ENCODE assay signal across 13 cellular contexts in the genomic region with DNA sequence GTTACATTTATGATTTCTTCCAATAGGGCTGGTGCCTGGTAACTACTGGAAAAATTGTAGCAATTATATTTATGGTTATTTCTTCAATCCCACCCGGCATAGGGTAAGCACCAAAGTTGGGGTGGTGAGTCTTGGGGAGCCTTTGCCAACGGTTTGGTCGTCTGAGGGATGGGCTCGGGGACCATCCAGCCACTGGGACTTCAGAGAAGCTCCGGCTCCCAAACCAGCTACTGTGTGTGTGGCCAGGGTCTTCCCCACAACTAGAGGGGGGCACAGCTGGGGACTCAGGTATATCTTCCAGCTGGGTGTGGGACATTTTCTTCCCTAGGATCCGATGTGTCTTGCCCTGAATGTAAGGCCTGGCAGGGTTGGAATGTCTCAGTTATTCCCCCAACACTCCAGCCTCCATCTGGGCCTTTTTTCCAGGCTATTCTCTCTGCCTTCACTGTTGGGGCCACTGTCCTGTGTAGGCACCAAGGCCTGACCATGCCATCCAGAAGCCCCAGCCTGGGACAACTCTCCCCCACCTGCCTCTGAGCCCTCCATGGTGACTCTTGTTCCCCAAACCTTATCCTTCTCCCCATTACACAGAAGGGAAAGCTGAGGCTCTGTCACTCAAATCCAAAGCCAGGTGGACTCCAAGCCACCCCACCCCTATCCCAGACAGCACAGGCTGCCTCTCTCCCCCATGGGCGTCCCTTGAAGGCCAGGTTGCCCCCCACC. TPM values are rescaled to one million over a fixed set of nuclear protein-coding genes. Genes with fewer than 3 reads are reported as not detected.
A peak's percentile ranks its signal among the peaks of the same experiment; 100 is the strongest.
DNase-seq lines count a peak whose midpoint lies in the region; ATAC-seq and TF ChIP-seq lines count a peak whose summit lies in the region.
"Had no signal": no experiment of that assay in that cellular context is flagged by ENCODE, and none has a peak within 500 bp of the region (broad histone marks: within the 10 kb centered on the region; RNA-seq: fewer than 3 reads in every experiment).

No MANE protein-coding gene starts in this region.

- in situ Hi-C loops in transverse colon (cut with MboI; ENCODE audit: low pct_ligation_motif_present in 1 of 4, low pct_unique_long_range_greater_than_20kb in 1 of 4, low sequenced_read_pairs in 3 of 4) = no loop called here

- ATAC-seq in activated B cell treated with CpG ODN at 0.5 μM for 24 hours (ENCODE audit: low read depth) (no peak), right lobe of liver (no peak), GM21515 (IDR thresholded peaks at IDR 0.05; ENCODE audit: unreplicated experiment) (no peak)

- H3K27ac ChIP-seq in right lobe of liver = peak overlapping the region in 2 of 3 donors; percentile 22 to 70
- peak overlapping the region in 3 of 4 donors; percentile 42 to 84 (median 74) for H3K27ac ChIP-seq in transverse colon
- no peak overlapping the region for H3K27ac ChIP-seq in colonic mucosa

- no peaks in the 10 kb centered on the region for H3K9me3 Mint-ChIP-seq in activated naive CD4-positive, alpha-beta T cell treated with anti-CD3 and anti-CD28 coated beads for 36 hours
- H3K9me3 Mint-ChIP-seq in activated B cell treated with CpG ODN at 0.5 μM for 24 hours = no peaks in the 10 kb centered on the region

- TF ChIP-seq POLR2A in right lobe of liver (IDR thresholded peaks at IDR 0.05) = no peak
- TF ChIP-seq POLR2A in transverse colon (IDR thresholded peaks at IDR 0.05) = no peak

- TF ChIP-seq CTCF in activated B cell treated with CpG ODN at 0.5 μM for 24 hours (IDR thresholded peaks at IDR 0.05) (no peak), right lobe of liver (IDR thresholded peaks at IDR 0.05) (no peak), transverse colon (IDR thresholded peaks at IDR 0.05) (no peak), colonic mucosa (IDR thresholded peaks at IDR 0.05) (no peak)

- H3K36me3 Mint-ChIP-seq in activated naive CD4-positive, alpha-beta T cell treated with anti-CD3 and anti-CD28 coated beads for 36 hours (ENCODE audit: low read depth) = peaks cover 12% of the 10 kb centered on the region
- peaks cover 41% of the 10 kb centered on the region for H3K36me3 Mint-ChIP-seq in activated B cell treated with CpG ODN at 0.5 μM for 24 hours (ENCODE audit: low read depth)

- H3K27me3 Mint-ChIP-seq in activated naive CD4-positive, alpha-beta T cell treated with anti-CD3 and anti-CD28 coated beads for 36 hours (ENCODE audit: low read depth) = no peaks in the 10 kb centered on the region
- no peaks in the 10 kb centered on the region for H3K27me3 Mint-ChIP-seq in activated B cell treated with CpG ODN at 0.5 μM for 24 hours

- H3K4me3 Mint-ChIP-seq in activated naive CD4-positive, alpha-beta T cell treated with anti-CD3 and anti-CD28 coated beads for 36 hours = peak overlapping the region; percentile 81
- H3K4me3 Mint-ChIP-seq in activated B cell treated with CpG ODN at 0.5 μM for 24 hours = peak overlapping the region; percentile 94

- no peaks in the 10 kb centered on the region for H3K9me3 ChIP-seq in right lobe of liver
- no peaks in the 10 kb centered on the region for H3K9me3 ChIP-seq in transverse colon
- H3K9me3 ChIP-seq in colonic mucosa = no peaks in the 10 kb centered on the region

- no peaks in the 10 kb centered on the region for H3K27me3 ChIP-seq in right lobe of liver
- H3K27me3 ChIP-seq in transverse colon = no peaks in the 10 kb centered on the region
- no peaks in the 10 kb centered on the region for H3K27me3 ChIP-seq in colonic mucosa

- intact Hi-C loops in activated naive CD4-positive, alpha-beta T cell treated with anti-CD3 and anti-CD28 coated beads for 36 hours (cut with micrococcal nuclease) = no loop called here
- intact Hi-C loops in activated B cell treated with CpG ODN at 0.5 μM for 24 hours (cut with micrococcal nuclease) = loop anchor here (1.0 to 10.0 kb wide), 9 partner anchors 9 to 648 kb away; a partner anchor contains a TSS
- intact Hi-C loops in right lobe of liver (cut with DNase I) = no loop called here
- intact Hi-C loops in transverse colon (cut with DNase I; ENCODE audit: low total_unique reads) = no loop called here
- intact Hi-C loops in colonic mucosa (cut with DNase I) = no loop called here

- H3K4me3 ChIP-seq in right lobe of liver (no peak overlapping the region), transverse colon (no peak overlapping the region), colonic mucosa (no peak overlapping the region)

- H3K4me1 Mint-ChIP-seq in activated naive CD4-positive, alpha-beta T cell treated with anti-CD3 and anti-CD28 coated beads for 36 hours (ENCODE audit: low read depth) = peaks cover 6% of the 10 kb centered on the region
- peaks cover 90% of the 10 kb centered on the region for H3K4me1 Mint-ChIP-seq in activated B cell treated with CpG ODN at 0.5 μM for 24 hours

- peaks cover 0 to 20% (median 3%) of the 10 kb centered on the region in 4 donors for H3K36me3 ChIP-seq in right lobe of liver
- peaks cover 0 to 4% (median 2%) of the 10 kb centered on the region in 4 donors for H3K36me3 ChIP-seq in transverse colon
- peaks cover 6% of the 10 kb centered on the region for H3K36me3 ChIP-seq in colonic mucosa

- DNase-seq in activated naive CD4-positive, alpha-beta T cell treated with anti-CD3 and anti-CD28 coated beads for 36 hours = no peak
- DNase-seq in activated naive CD4-positive, alpha-beta T cell (lab: John Stamatoyannopoulos, UW) = no peak
- no peak for DNase-seq in activated B cell treated with CpG ODN at 0.5 μM for 24 hours
- DNase-seq in right lobe of liver = no peak
- DNase-seq in transverse colon = no peak
- no peak for DNase-seq in stimulated activated CD4-positive, alpha-beta T cell treated with anti-CD3 and anti-CD28 coated beads, Interleukin-2, amount 100 ng/mL, for 48 hours
- DNase-seq in colonic mucosa = no peak
- DNase-seq: activated effector memory CD4-positive, alpha-beta T cell treated with anti-CD3 and anti-CD28 coated beads, Interleukin-2, amount 50 U/mL, for 16 hours; NCI-H1417; NCI-H748 treated with DMSO at 0.1 percent for 48 hours; T-helper 9 cell had no signal

- CTCF ChIA-PET in activated naive CD4-positive, alpha-beta T cell treated with anti-CD3 and anti-CD28 coated beads for 36 hours (lab: Charles Lee) = interaction anchor here (0.7 to 1.3 kb wide), 3 partner anchors 20 to 59 kb away, joined by 3 to 4 read pairs (median 4); a partner anchor contains a TSS
- CTCF ChIA-PET in activated B cell treated with CpG ODN at 0.5 μM for 24 hours (lab: Charles Lee) = interaction anchor here (0.6 to 1.5 kb wide), 4 partner anchors 8 to 1401 kb away, joined by 3 to 8 read pairs (median 3); no protein-coding TSS in a partner anchor

- H3K4me1 ChIP-seq in right lobe of liver (peaks cover 0 to 13% (median 2%) of the 10 kb centered on the region in 4 donors), transverse colon (peaks cover 4 to 27% (median 18%) of the 10 kb centered on the region in 4 donors), colonic mucosa (peaks cover 8% of the 10 kb centered on the region)

- 83% methylated on average over 1 of the region's 7 CpGs for WGBS in right lobe of liver (ENCODE audit: insufficient coverage, low coverage, low lambda C conversion rate, missing lambda C conversion rate)
- 85% methylated on average over 7 of the region's 7 CpGs; no CpG with 5 or more reads in 1 of the 2 donors for WGBS in transverse colon (ENCODE audit: low coverage in 1 of 2), 2 donors

- peak overlapping the region in 1 of 2 donors; percentile 21 for H3K9ac ChIP-seq in colonic mucosa (ENCODE audit: low read depth in 2 of 2, low read length in 2 of 2)

- POLR2A ChIA-PET in activated B cell treated with CpG ODN at 0.5 μM for 24 hours (lab: Charles Lee) = interaction anchor here (0.6 to 11.9 kb wide), 14 partner anchors 13 to 418 kb away, joined by 3 to 437 read pairs (median 5); a partner anchor contains a TSS

- no peak for TF ChIP-seq EP300 in transverse colon (IDR thresholded peaks at IDR 0.05; ENCODE audit: low read depth)

- no peak overlapping the region for H3K27ac Mint-ChIP-seq in activated naive CD4-positive, alpha-beta T cell treated with anti-CD3 and anti-CD28 coated beads for 36 hours
- H3K27ac Mint-ChIP-seq in activated B cell treated with CpG ODN at 0.5 μM for 24 hours = peak overlapping the region; percentile 92

RNA-seq across cellular contexts. Expression of a gene that starts 1.1 kb away (rescaled TPM):
- 10 to 100 TPM; 19.0 to 20.8 TPM for total RNA-seq in activated naive CD4-positive, alpha-beta T cell treated with anti-CD3 and anti-CD28 coated beads for 36 hours
- total RNA-seq in activated B cell treated with CpG ODN at 0.5 μM for 24 hours = 251 and 255 TPM in 2 replicates
- 100 to 1,000 TPM in 3 of 6 experiments, 10 to 100 TPM in 3; 54.0 to 205 (median 91.8) TPM for total RNA-seq in right lobe of liver
- 10 to 100 TPM in 3 of 4 donors, 1 to 10 TPM in 1; 10.0 to 50.8 (median 32.8) TPM for total RNA-seq in transverse colon
- 10 to 100 TPM; 47.1 to 95.2 TPM for total RNA-seq in colonic mucosa

RNA-seq across cellular contexts. Expression of a gene that starts 19.5 kb away (rescaled TPM):
- total RNA-seq in activated naive CD4-positive, alpha-beta T cell treated with anti-CD3 and anti-CD28 coated beads for 36 hours = 10 to 100 TPM; 16.1 to 16.3 TPM
- total RNA-seq in activated B cell treated with CpG ODN at 0.5 μM for 24 hours (12.0 and 12.7 TPM in 2 replicates), right lobe of liver (10 to 100 TPM; 11.1 to 21.4 (median 14.6) TPM), transverse colon (100 to 1,000 TPM in 1 of 4 donors, 10 to 100 TPM in 3; 30.5 to 135 (median 31.2) TPM), colonic mucosa (10 to 100 TPM; 42.9 to 48.2 TPM)

RNA-seq across cellular contexts. Expression of a gene that starts 20.5 kb away (rescaled TPM):
- 1 to 10 TPM; 6.3 to 6.5 TPM for total RNA-seq in activated naive CD4-positive, alpha-beta T cell treated with anti-CD3 and anti-CD28 coated beads for 36 hours
- total RNA-seq in activated B cell treated with CpG ODN at 0.5 μM for 24 hours (17.3 and 17.9 TPM in 2 replicates), right lobe of liver (10 to 100 TPM in 2 of 6 experiments, 1 to 10 TPM in 4; 6.5 to 26.4 (median 7.5) TPM), transverse colon (10 to 100 TPM in 3 of 4 donors, 1 to 10 TPM in 1; 1.6 to 22.3 (median 12.6) TPM), colonic mucosa (10 to 100 TPM in 1 of 2 donors, 1 to 10 TPM in 1; 8.9 to 21.7 TPM)

RNA-seq across cellular contexts. Expression of a gene that starts 31.4 kb away (rescaled TPM):
- 1 to 10 TPM; 3.8 to 6.0 TPM for total RNA-seq in activated naive CD4-positive, alpha-beta T cell treated with anti-CD3 and anti-CD28 coated beads for 36 hours
- total RNA-seq in activated B cell treated with CpG ODN at 0.5 μM for 24 hours = 3.8 and 4.1 TPM in 2 replicates
- 1 to 10 TPM in 3 of 6 experiments, under 1 TPM in 3; 0.81 to 2.6 (median 1.4) TPM for total RNA-seq in right lobe of liver
- 1 to 10 TPM in 3 of 4 donors, not detected in 1; 2.2 to 8.6 (median 3.8) TPM for total RNA-seq in transverse colon
- 1 to 10 TPM; 3.5 to 4.2 TPM for total RNA-seq in colonic mucosa

RNA-seq across cellular contexts. Expression of a gene that starts 53.7 kb away (rescaled TPM):
- total RNA-seq in activated naive CD4-positive, alpha-beta T cell treated with anti-CD3 and anti-CD28 coated beads for 36 hours = under 1 TPM in 1 of 2 experiments, not detected in 1; 0.10 TPM
- not detected in 2 replicates for total RNA-seq in activated B cell treated with CpG ODN at 0.5 μM for 24 hours
- total RNA-seq in right lobe of liver = 1 to 10 TPM in 1 of 6 experiments, under 1 TPM in 5; 0.25 to 1.1 (median 0.57) TPM
- total RNA-seq in transverse colon = 10 to 100 TPM in 2 of 4 donors, 1 to 10 TPM in 2; 3.0 to 18.3 (median 7.7) TPM
- 1 to 10 TPM; 2.1 TPM for total RNA-seq in colonic mucosa
- total RNA-seq: subcutaneous adipose tissue had no signal
